ENCODE assay signal across 27 cellular contexts in genomic region chr2:46960618-46961017, GRCh38. TPM values are rescaled to one million over a fixed set of nuclear protein-coding genes. Genes with fewer than 3 reads are reported as not detected.
A peak's percentile ranks its signal among the peaks of the same experiment; 100 is the strongest.
DNase-seq lines count a peak whose midpoint lies in the region; ATAC-seq and TF ChIP-seq lines count a peak whose summit lies in the region.
"Had no signal": no experiment of that assay in that cellular context is flagged by ENCODE, and none has a peak within 500 bp of the region (broad histone marks: within the 10 kb centered on the region; RNA-seq: fewer than 3 reads in every experiment).

No MANE protein-coding gene starts in this region.

- H3F3A ChIP-seq in GM23338 (replicated peaks; ENCODE audit: low read depth), result no peaks in the 10 kb centered on the region

- H3K4me3 Mint-ChIP-seq in GM23338, result no peak overlapping the region
- H3K4me3 Mint-ChIP-seq in T-helper 17 cell, result no peak overlapping the region
- H3K4me3 Mint-ChIP-seq in natural killer cell treated with Interleukin-12 subunit alpha and Interleukin-12 subunit beta and Interleukin-15 and Interleukin-18, amount 100 ng/mL, for 72 hours, result no peak overlapping the region
- H3K4me3 Mint-ChIP-seq: activated CD4-positive, alpha-beta T cell treated with anti-CD3 and anti-CD28 coated beads, Interleukin-2, amount 10 ng/mL, durations not matched to agents 24 days and 14 days; activated naive CD8-positive, alpha-beta T cell treated with anti-CD3 and anti-CD28 coated beads for 36 hours; CD4-positive, CD25-positive, alpha-beta regulatory T cell had no signal

- H3K79me2 ChIP-seq in GM23338 (replicated peaks; ENCODE audit: insufficient read depth), result no peaks in the 10 kb centered on the region

- H3K4me1 ChIP-seq in BE2C, result no peaks in the 10 kb centered on the region
- no peaks in the 10 kb centered on the region for H3K4me1 ChIP-seq in GM23338 (ENCODE audit: insufficient read depth)
- peaks cover 13% of the 10 kb centered on the region for H3K4me1 ChIP-seq in foreskin keratinocyte
- H3K4me1 ChIP-seq: prostate gland had no signal

- H3K27me3 Mint-ChIP-seq in GM23338 (ENCODE audit: insufficient read depth, low read depth, poor library complexity) (peaks cover 2% of the 10 kb centered on the region), T-helper 17 cell (no peaks in the 10 kb centered on the region)
- no peaks in the 10 kb centered on the region for H3K27me3 Mint-ChIP-seq in natural killer cell treated with Interleukin-12 subunit alpha and Interleukin-12 subunit beta and Interleukin-15 and Interleukin-18, amount 100 ng/mL, for 72 hours
- H3K27me3 Mint-ChIP-seq: activated CD4-positive, alpha-beta T cell treated with anti-CD3 and anti-CD28 coated beads, Interleukin-2, amount 10 ng/mL, durations not matched to agents 24 days and 14 days; activated naive CD8-positive, alpha-beta T cell treated with anti-CD3 and anti-CD28 coated beads for 36 hours; CD4-positive, CD25-positive, alpha-beta regulatory T cell had no signal

- H3K27me3 ChIP-seq in BE2C (no peaks in the 10 kb centered on the region), GM23338 (ENCODE audit: insufficient read depth) (no peaks in the 10 kb centered on the region), foreskin keratinocyte (no peaks in the 10 kb centered on the region)
- H3K27me3 ChIP-seq: esophagus squamous epithelium, gastroesophageal sphincter, vagina had no signal

- H2AFZ ChIP-seq in GM23338, result no peak overlapping the region
- H2AFZ ChIP-seq: PC-9 had no signal

- peaks cover 17% of the 10 kb centered on the region for H3K36me3 Mint-ChIP-seq in GM23338 (ENCODE audit: low read depth)
- peaks cover 6% of the 10 kb centered on the region for H3K36me3 Mint-ChIP-seq in T-helper 17 cell (ENCODE audit: low read depth)
- H3K36me3 Mint-ChIP-seq in natural killer cell treated with Interleukin-12 subunit alpha and Interleukin-12 subunit beta and Interleukin-15 and Interleukin-18, amount 100 ng/mL, for 72 hours, result no peaks in the 10 kb centered on the region

- H3K4me1 Mint-ChIP-seq in GM23338 (0 out of 3 replicates have a peak, but pooled peaks cover 3% of the 10 kb centered on the region), T-helper 17 cell (peaks cover 24% of the 10 kb centered on the region)
- H3K4me1 Mint-ChIP-seq in natural killer cell treated with Interleukin-12 subunit alpha and Interleukin-12 subunit beta and Interleukin-15 and Interleukin-18, amount 100 ng/mL, for 72 hours (ENCODE audit: low read depth in 2 of 2), result peaks cover 6 to 14% of the 10 kb centered on the region in 2 donors

- no peak overlapping the region for H3K27ac ChIP-seq in GM23338 (ENCODE audit: low read depth)
- no peak overlapping the region for H3K27ac ChIP-seq in foreskin keratinocyte
- H3K27ac ChIP-seq: esophagus squamous epithelium, gastroesophageal sphincter, PC-9, prostate gland, vagina had no signal

- H3K27ac Mint-ChIP-seq in GM23338 (no peak overlapping the region), T-helper 17 cell (peak overlapping the region; percentile 27)
- no peak overlapping the region for H3K27ac Mint-ChIP-seq in natural killer cell treated with Interleukin-12 subunit alpha and Interleukin-12 subunit beta and Interleukin-15 and Interleukin-18, amount 100 ng/mL, for 72 hours
- H3K27ac Mint-ChIP-seq: activated CD4-positive, alpha-beta T cell treated with anti-CD3 and anti-CD28 coated beads, Interleukin-2, amount 10 ng/mL, durations not matched to agents 24 days and 14 days; activated naive CD8-positive, alpha-beta T cell treated with anti-CD3 and anti-CD28 coated beads for 36 hours had no signal

- H3K36me3 ChIP-seq in BE2C, result no peaks in the 10 kb centered on the region
- no peaks in the 10 kb centered on the region for H3K36me3 ChIP-seq in GM23338 (ENCODE audit: insufficient read depth)

- no peak overlapping the region for H3K4me2 ChIP-seq in GM23338
- H3K4me2 ChIP-seq: PC-9 had no signal

- DNase-seq in BE2C (no peak), GM23338 (ENCODE audit: low spot score) (no peak), T-helper 17 cell (no peak), foreskin keratinocyte (no peak), COLO668 (lab: John Stamatoyannopoulos, UW; ENCODE audit: unreplicated experiment) (no peak), epidermal melanocyte (ENCODE audit: insufficient read length, low spot score) (no peak)
- DNase-seq in natural killer cell treated with Interleukin-12 subunit alpha and Interleukin-12 subunit beta and Interleukin-15 and Interleukin-18, amount 100 ng/mL, for 72 hours (ENCODE audit: low spot score), result no peak
- DNase-seq: activated CD4-positive, alpha-beta T cell treated with anti-CD3 and anti-CD28 coated beads, Interleukin-2, amount 10 ng/mL, durations not matched to agents 24 days and 14 days; activated CD8-positive, alpha-beta memory T cell treated with anti-CD3 and anti-CD28 coated beads, Interleukin-2, amount 50 U/mL, for 4 hours; activated naive CD8-positive, alpha-beta T cell treated with anti-CD3 and anti-CD28 coated beads for 36 hours; CD4-positive, CD25-positive, alpha-beta regulatory T cell; cerebellar nuclear complex; DMS79; effector CD4-positive, alpha-beta T cell; esophagus squamous epithelium; HCEC 1CT; KBM-7; mucosa of descending colon; NCI-H1048; NCI-H1930; NCI-H226; NCI-H748 treated with DMSO at 0.1 percent for 48 hours; PC-9 had no signal

- H3K9me2 ChIP-seq in GM23338 (ENCODE audit: insufficient read depth), result no peaks in the 10 kb centered on the region

- TF ChIP-seq CTCF in BE2C (IDR thresholded peaks at IDR 0.05; ENCODE audit: low read depth, low read length), result peak; percentile 29
- TF ChIP-seq CTCF in GM23338 (conservative IDR thresholded peaks at IDR 0.05; ENCODE audit: low read depth in 2 of 2), result peak in 1 of 2 experiments; percentile 32; a peak in 2 of 4 replicates
- TF ChIP-seq CTCF in foreskin keratinocyte (conservative IDR thresholded peaks at IDR 0.05), result peak; percentile 8

- H3K9me3 ChIP-seq in BE2C, result no peaks in the 10 kb centered on the region
- no peaks in the 10 kb centered on the region for H3K9me3 ChIP-seq in T-helper 17 cell (ENCODE audit: control insufficient read depth, low read length, poor library complexity, severe bottlenecking)
- H3K9me3 ChIP-seq: esophagus squamous epithelium, gastroesophageal sphincter, mucosa of descending colon, prostate gland, vagina had no signal

- H4K20me1 ChIP-seq in GM23338 (replicated peaks; ENCODE audit: insufficient read depth), result no peaks in the 10 kb centered on the region

- H3K9me3 Mint-ChIP-seq in GM23338, result no peaks in the 10 kb centered on the region; the same call in 2 of the 3 replicates
- H3K9me3 Mint-ChIP-seq in natural killer cell treated with Interleukin-12 subunit alpha and Interleukin-12 subunit beta and Interleukin-15 and Interleukin-18, amount 100 ng/mL, for 72 hours, result no peaks in the 10 kb centered on the region
- H3K9me3 Mint-ChIP-seq: activated CD4-positive, alpha-beta T cell treated with anti-CD3 and anti-CD28 coated beads, Interleukin-2, amount 10 ng/mL, durations not matched to agents 24 days and 14 days; activated naive CD8-positive, alpha-beta T cell treated with anti-CD3 and anti-CD28 coated beads for 36 hours; CD4-positive, CD25-positive, alpha-beta regulatory T cell had no signal

- ATAC-seq in GM23338, result peak; percentile 21; the same call in 2 of the 3 replicates
- ATAC-seq in T-helper 17 cell, result peak; percentile 22
- no peak for ATAC-seq in foreskin keratinocyte
- ATAC-seq in GM19467 (IDR thresholded peaks at IDR 0.05; ENCODE audit: unreplicated experiment), result no peak
- no peak for ATAC-seq in natural killer cell treated with Interleukin-12 subunit alpha and Interleukin-12 subunit beta and Interleukin-15 and Interleukin-18, amount 100 ng/mL, for 72 hours
- ATAC-seq: gastroesophageal sphincter, mucosa of descending colon had no signal

- no peak overlapping the region for H3K4me3 ChIP-seq in BE2C (ENCODE audit: low read depth, low read length)
- H3K4me3 ChIP-seq in GM23338, result no peak overlapping the region
- H3K4me3 ChIP-seq: esophagus squamous epithelium, gastroesophageal sphincter, mucosa of descending colon, PC-9, prostate gland, vagina had no signal

TF ChIP-seq in GM23338, 12 proteins besides CTCF, POLR2A, EP300 and RAD21 (continues in another document):
- TF ChIP-seq NANOG (IDR thresholded peaks at IDR 0.05; ENCODE audit: borderline replicate concordance), result no peak
- no peak for TF ChIP-seq ZNF331 (CRISPR knock-in tag; IDR thresholded peaks at IDR 0.05; ENCODE audit: low read depth)
- no peak for TF ChIP-seq ETS1 (IDR thresholded peaks at IDR 0.05)
- TF ChIP-seq JUNB (IDR thresholded peaks at IDR 0.05; ENCODE audit: unreplicated experiment), result no peak
- TF ChIP-seq CREB1 (CRISPR knock-in tag; IDR thresholded peaks at IDR 0.05; ENCODE audit: low read depth), result no peak
- TF ChIP-seq ZNF114 (CRISPR knock-in tag; IDR thresholded peaks at IDR 0.05), result no peak
- TF ChIP-seq STAT1 (IDR thresholded peaks at IDR 0.05; ENCODE audit: unreplicated experiment), result no peak

RNA-seq across cellular contexts. Expression of gene TTC7A, which starts 19.6 kb away (rescaled TPM):
- polyA plus RNA-seq in BE2C (2012; ENCODE audit: insufficient read depth, insufficient read length, low read depth), result 19.2 TPM
- total RNA-seq in GM23338 (2014; rRNA removed; shearing (Covaris generic)), result 10.5 and 16.9 TPM in 2 replicates
- polyA plus RNA-seq in GM23338 (2016; fragmentation: Nextera tagmentation; extraction: Ambion mirVana) (3.2 and 3.8 TPM in 2 replicates), foreskin keratinocyte (11.2 and 11.9 TPM in 2 replicates)
- total RNA-seq in T-helper 17 cell (10 to 100 TPM; 56.3 to 63.0 TPM), foreskin keratinocyte (18.2 and 19.5 TPM in 2 replicates)
- total RNA-seq in natural killer cell treated with Interleukin-12 subunit alpha and Interleukin-12 subunit beta and Interleukin-15 and Interleukin-18, amount 100 ng/mL, for 72 hours, result 10 to 100 TPM; 52.5 to 68.6 TPM

RNA-seq across cellular contexts. Expression of gene MCFD2, which starts 45.0 kb away (rescaled TPM):
- polyA plus RNA-seq in BE2C (2012; ENCODE audit: insufficient read depth, insufficient read length, low read depth), result 42.6 TPM
- 55.1 and 62.0 TPM in 2 replicates for total RNA-seq in GM23338 (2014; rRNA removed; shearing (Covaris generic))
- polyA plus RNA-seq in GM23338 (2016; fragmentation: Nextera tagmentation; extraction: Ambion mirVana) (91.9 and 97.5 TPM in 2 replicates), foreskin keratinocyte (36.6 and 45.8 TPM in 2 replicates)
- total RNA-seq in T-helper 17 cell (10 to 100 TPM; 29.0 to 41.9 TPM), foreskin keratinocyte (74.7 and 83.4 TPM in 2 replicates)
- 10 to 100 TPM; 38.4 to 45.1 TPM for total RNA-seq in natural killer cell treated with Interleukin-12 subunit alpha and Interleukin-12 subunit beta and Interleukin-15 and Interleukin-18, amount 100 ng/mL, for 72 hours

Comparison
In these comparisons a context has a peak if more than half of its experiments do, and no peak if none do; other contexts are left out.
1. ATAC-seq: peak in GM23338 (single experiment) and T-helper 17 cell (single experiment); none in foreskin keratinocyte (single experiment), GM19467 (single experiment) and natural killer cell treated with Interleukin-12 subunit alpha and Interleukin-12 subunit beta and Interleukin-15 and Interleukin-18, amount 100 ng/mL, for 72 hours (0 of 2).